Comparison of ENCODE assay signal across 8 cellular contexts in genomic region chr2:96760986-96761832, GRCh38. TPM values are rescaled to one million over a fixed set of nuclear protein-coding genes. Genes with fewer than 3 reads are reported as not detected.
DNase-seq lines count a peak whose midpoint lies in the region; ATAC-seq and TF ChIP-seq lines count a peak whose summit lies in the region.

No MANE protein-coding gene starts in this region.

- H3K27me3 ChIP-seq in heart left ventricle = no peaks in the 10 kb centered on the region

- H3K27ac Mint-ChIP-seq in activated T-cell treated with anti-CD3 and anti-CD28 coated beads, Interleukin-2, amount 50 U/mL, for 72 hours = peak overlapping the region; percentile 76

- peak; percentile 16 to 76 (median 51) for TF ChIP-seq CTCF in heart left ventricle (IDR thresholded peaks at IDR 0.05)

- H3K9me3 Mint-ChIP-seq in activated T-cell treated with anti-CD3 and anti-CD28 coated beads, Interleukin-2, amount 50 U/mL, for 72 hours = no peaks in the 10 kb centered on the region

- peak overlapping the region; percentile 33 to 89 (median 78) for H3K27ac ChIP-seq in heart left ventricle

- H3K4me3 Mint-ChIP-seq in activated T-cell treated with anti-CD3 and anti-CD28 coated beads, Interleukin-2, amount 50 U/mL, for 72 hours = peak overlapping the region; percentile 88 to 91

- no peaks in the 10 kb centered on the region for H3K27me3 Mint-ChIP-seq in activated T-cell treated with anti-CD3 and anti-CD28 coated beads, Interleukin-2, amount 50 U/mL, for 72 hours (ENCODE audit: low read depth)

- H3K36me3 Mint-ChIP-seq in activated T-cell treated with anti-CD3 and anti-CD28 coated beads, Interleukin-2, amount 50 U/mL, for 72 hours (ENCODE audit: insufficient read depth in 2 of 2) = peaks cover 0 to 3% of the 10 kb centered on the region in 2 donors

- peaks cover 58% of the 10 kb centered on the region for H3K4me1 Mint-ChIP-seq in activated T-cell treated with anti-CD3 and anti-CD28 coated beads, Interleukin-2, amount 50 U/mL, for 72 hours (ENCODE audit: low read depth)

- DNase-seq in Ammon's horn (ENCODE audit: low spot score) (peak; percentile 49), heart left ventricle (peak; percentile 29 to 77 (median 54)), retina (peak; percentile 83), ureter (ENCODE audit: low spot score) (no peak)
- DNase-seq in activated T-cell treated with anti-CD3 and anti-CD28 coated beads, Interleukin-2, amount 50 U/mL, for 72 hours = peak in 1 of 2 donors; percentile 89

- intact Hi-C loops in heart left ventricle (cut with DNase I) = loop anchor here in 7 of 10 donors (1.0 to 10.0 kb wide), 9 partner anchors 18 to 226 kb away; partner anchors contain the start of genes KANSL3 (in 3 of the 7), LMAN2L (in 2 of the 7) and ARID5A (in 1 of the 7)

- peaks cover 0 to 50% (median 38%) of the 10 kb centered on the region in 12 donors for H3K4me1 ChIP-seq in heart left ventricle

- WGBS in heart left ventricle, 4 donors = 16 to 47% (median 27%) methylated on average over 21 to 59 of the region's 59 CpGs

- H3K36me3 ChIP-seq in heart left ventricle = no peaks in the 10 kb centered on the region

- no peaks in the 10 kb centered on the region for H3K9me3 ChIP-seq in heart left ventricle

- no peak for TF ChIP-seq POLR2A in heart left ventricle (IDR thresholded peaks at IDR 0.05)

- peak; percentile 5 for ATAC-seq in GM18517 (IDR thresholded peaks at IDR 0.05; ENCODE audit: unreplicated experiment)
- peak; percentile 51 for ATAC-seq in HG03520 (IDR thresholded peaks at IDR 0.05; ENCODE audit: unreplicated experiment)
- ATAC-seq in activated T-cell treated with anti-CD3 and anti-CD28 coated beads, Interleukin-2, amount 50 U/mL, for 72 hours (replicated peaks in 1 of 2) = peak; percentile 76 to 78
- ATAC-seq in heart left ventricle = peak; percentile 5 to 29 (median 16)
- ATAC-seq in HG02885 (IDR thresholded peaks at IDR 0.05; ENCODE audit: poor library complexity, unreplicated experiment) = no peak

- peak overlapping the region; percentile 62 to 91 (median 75) for H3K4me3 ChIP-seq in heart left ventricle

RNA-seq across cellular contexts. Expression of gene CNNM4, which starts 0.5 kb away (rescaled TPM):
- total RNA-seq in activated T-cell treated with anti-CD3 and anti-CD28 coated beads, Interleukin-2, amount 50 U/mL, for 72 hours = 1 to 10 TPM; 9.1 to 9.5 TPM
- 10 to 100 TPM; 13.1 to 47.7 (median 28.7) TPM for total RNA-seq in heart left ventricle
- polyA plus RNA-seq in heart left ventricle = 10 to 100 TPM; 11.3 to 12.7 TPM
- 16.0 TPM for total RNA-seq in ureter

RNA-seq across cellular contexts. Expression of gene LMAN2L, which starts 21.3 kb away (rescaled TPM):
- total RNA-seq in activated T-cell treated with anti-CD3 and anti-CD28 coated beads, Interleukin-2, amount 50 U/mL, for 72 hours = 1 to 10 TPM; 7.8 to 8.0 TPM
- total RNA-seq in heart left ventricle (10 to 100 TPM; 15.1 to 27.8 (median 20.5) TPM), ureter (19.1 TPM)
- 10 to 100 TPM; 11.3 to 38.5 TPM for polyA plus RNA-seq in heart left ventricle

RNA-seq across cellular contexts. Expression of gene CNNM3, which starts 54.9 kb away (rescaled TPM):
- total RNA-seq in activated T-cell treated with anti-CD3 and anti-CD28 coated beads, Interleukin-2, amount 50 U/mL, for 72 hours = 10 to 100 TPM; 20.7 to 27.9 TPM
- total RNA-seq in heart left ventricle (10 to 100 TPM in 6 of 9 donors, 1 to 10 TPM in 3; 6.6 to 17.7 (median 10.6) TPM), ureter (18.9 TPM)
- 1 to 10 TPM; 5.1 to 7.1 TPM for polyA plus RNA-seq in heart left ventricle
